Comparison of ENCODE assay signal across 17 cellular contexts in genomic region chr3:188394588-188394987, GRCh38.
"Had no signal": no experiment of that assay in that cellular context is flagged by ENCODE, and none has a peak within 500 bp of the region (broad histone marks: within the 10 kb centered on the region; RNA-seq: fewer than 3 reads in every experiment).

No MANE protein-coding gene starts in this region.

- DNase-seq: activated CD4-positive, alpha-beta T cell treated with anti-CD3 and anti-CD28 coated beads, Interleukin-2, amount 50 U/mL, for 4 hours; activated gamma-delta T cell; amniotic stem cell; endodermal cell; foreskin melanocyte; head of caudate nucleus; mesendoderm; natural killer cell; ovary; stimulated activated CD4-positive, alpha-beta T cell treated with anti-CD3 and anti-CD28 coated beads, Interleukin-4, amount 100 ng/mL, for 24 hours; T-helper 2 cell; upper lobe of right lung; WERI-Rb-1 had no signal

- H3K36me3 ChIP-seq: ovary, thoracic aorta, upper lobe of right lung, WERI-Rb-1 had no signal

- H3K4me3 ChIP-seq: ovary, thoracic aorta, upper lobe of right lung had no signal

- H3K27me3 ChIP-seq: ovary, upper lobe of right lung had no signal

- H3K9me3 ChIP-seq: ovary, thoracic aorta, upper lobe of right lung had no signal

- ATAC-seq: natural killer cell; sciatic nerve; stimulated activated effector memory CD8-positive, alpha-beta T cell treated with anti-CD3 and anti-CD28 coated beads, Interleukin-12 subunit alpha, Interleukin-12 subunit beta, amount 100 ng/mL, for 72 hours; upper lobe of right lung had no signal

- H3K27ac ChIP-seq: epithelial cell of prostate, ovary, thoracic aorta, upper lobe of right lung, WERI-Rb-1 had no signal
